9 cellular contexts compared by ENCODE assay signal in the genomic region with DNA sequence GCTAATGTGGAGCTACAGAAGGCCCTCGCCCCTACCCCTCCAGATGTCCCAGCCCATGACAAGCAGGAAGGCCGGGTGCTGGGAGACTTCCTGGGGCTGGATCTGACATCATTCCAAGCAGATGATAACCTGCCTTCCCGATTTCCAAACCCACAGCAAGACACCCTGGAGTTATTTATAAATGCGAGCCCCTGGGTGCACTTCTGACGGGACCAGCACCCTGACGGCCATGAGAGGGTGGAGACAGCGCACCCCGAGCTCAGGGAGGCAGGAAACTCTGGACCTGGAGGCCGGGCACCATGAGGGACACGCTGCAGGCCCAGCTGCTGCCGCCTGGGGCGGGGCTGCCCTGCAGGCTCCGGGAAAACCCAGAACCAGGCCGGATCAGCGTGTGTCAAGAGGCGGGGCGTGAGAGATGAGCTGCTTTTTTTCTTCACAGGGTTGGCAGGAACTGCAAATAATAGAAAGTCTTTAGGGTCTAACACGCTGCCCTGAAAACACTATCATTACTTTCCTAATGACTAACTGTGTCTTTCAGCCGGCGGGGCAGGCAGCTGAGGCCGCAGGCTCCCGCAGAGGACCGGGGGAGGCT. TPM values are rescaled to one million over a fixed set of nuclear protein-coding genes. Genes with fewer than 3 reads are reported as not detected.
DNase-seq lines count a peak whose midpoint lies in the region; ATAC-seq lines count a peak whose summit lies in the region.
"Had no signal": no experiment of that assay in that cellular context is flagged by ENCODE, and none has a peak within 500 bp of the region (broad histone marks: within the 10 kb centered on the region; RNA-seq: fewer than 3 reads in every experiment).

No MANE protein-coding gene starts in this region.

- intact Hi-C loops in head of caudate nucleus (cut with DNase I), result no loop called here

- H3K27ac Mint-ChIP-seq in naive thymus-derived CD8-positive, alpha-beta T cell, result peak overlapping the region in 3 of 10 donors; percentile 46 to 84 (median 84)

- ATAC-seq in naive thymus-derived CD8-positive, alpha-beta T cell, result no peak

- H3K36me3 Mint-ChIP-seq in naive thymus-derived CD8-positive, alpha-beta T cell, result no peaks in the 10 kb centered on the region

- peak overlapping the region in 9 of 10 donors; percentile 28 to 71 (median 58) for H3K4me3 Mint-ChIP-seq in naive thymus-derived CD8-positive, alpha-beta T cell

- peaks cover 0 to 3% (median 0%) of the 10 kb centered on the region in 9 donors for H3K9me3 Mint-ChIP-seq in naive thymus-derived CD8-positive, alpha-beta T cell

- H3K27ac ChIP-seq in HUES6 (ENCODE audit: low read depth, low read length), result no peak overlapping the region
- peak overlapping the region; percentile 26 for H3K27ac ChIP-seq in caudate nucleus (ENCODE audit: low read depth, low read length)
- H3K27ac ChIP-seq: HL-60 had no signal

- no peak overlapping the region for H3K9ac ChIP-seq in HUES6 (ENCODE audit: low read length)

- H3K36me3 ChIP-seq in HUES6 (ENCODE audit: control insufficient read depth, insufficient read depth, low read length), result no peaks in the 10 kb centered on the region

- peaks cover 13% of the 10 kb centered on the region for H3K4me1 ChIP-seq in HUES6 (ENCODE audit: control insufficient read depth, insufficient read depth, low read length)

- peak overlapping the region; percentile 51 for H3K4me3 ChIP-seq in HUES6 (ENCODE audit: low read depth, low read length)

- DNase-seq in DMS53 (lab: John Stamatoyannopoulos, UW) (peak; percentile 94), caudate nucleus (lab: John Stamatoyannopoulos, UW) (peak in 1 of 61 donors; percentile 65), T1000 (lab: John Stamatoyannopoulos, UW) (no peak), head of caudate nucleus (no peak), HT-29 (ENCODE audit: low spot score) (no peak)
- DNase-seq in naive thymus-derived CD8-positive, alpha-beta T cell, result no peak
- DNase-seq in activated CD4-positive, CD25-positive, alpha-beta regulatory T cell treated with anti-CD3 and anti-CD28 coated beads, Interleukin-2, amount 50 U/mL, for 72 hours, result no peak

- peaks cover 5 to 17% (median 15%) of the 10 kb centered on the region in 5 donors for H3K27me3 Mint-ChIP-seq in naive thymus-derived CD8-positive, alpha-beta T cell

- H3K27me3 ChIP-seq in HUES6 (ENCODE audit: control insufficient read depth, insufficient read depth, low read length), result peaks cover 36% of the 10 kb centered on the region

- POLR2A ChIA-PET in naive thymus-derived CD8-positive, alpha-beta T cell (lab: Charles Lee), result no interaction called here

- peaks cover under 1% of the 10 kb centered on the region; the same call in 1 of the 2 replicates for H3K9me3 ChIP-seq in HUES6 (ENCODE audit: control insufficient read depth, insufficient read depth, low read depth, low read length)

- H3K4me1 Mint-ChIP-seq in naive thymus-derived CD8-positive, alpha-beta T cell, result peaks cover 3 to 38% (median 29%) of the 10 kb centered on the region in 4 donors

RNA-seq across cellular contexts. Expression of gene PCBP3, which starts 2.5 kb away (rescaled TPM):
- under 1 TPM in 1 of 2 experiments, not detected in 1; 0.47 TPM for total RNA-seq in naive thymus-derived CD8-positive, alpha-beta T cell
- polyA plus RNA-seq in naive thymus-derived CD8-positive, alpha-beta T cell, result 1 to 10 TPM in 2 of 3 donors, under 1 TPM in 1; 0.82 to 2.3 (median 1.1) TPM
- total RNA-seq in HT-29 (2014; rRNA removed; shearing (Covaris generic)), result not detected in 2 replicates
